ENCODE assay signal across 22 cellular contexts in genomic region chr6:26306248-26306647, GRCh38. TPM values are rescaled to one million over a fixed set of nuclear protein-coding genes. Genes with fewer than 3 reads are reported as not detected.
DNase-seq lines count a peak whose midpoint lies in the region; ATAC-seq, FAIRE-seq and TF ChIP-seq lines count a peak whose summit lies in the region.
"Had no signal": no experiment of that assay in that cellular context is flagged by ENCODE, and none has a peak within 500 bp of the region (broad histone marks: within the 10 kb centered on the region; RNA-seq: fewer than 3 reads in every experiment).

No MANE protein-coding gene starts in this region.

- ATAC-seq in naive thymus-derived CD8-positive, alpha-beta T cell: no peak
- ATAC-seq: CD8-positive, alpha-beta T cell; PC-3; SK-N-SH treated with all-trans-retinoic acid at 6 μM for 48 hours had no signal

- H3K27ac Mint-ChIP-seq in naive thymus-derived CD8-positive, alpha-beta T cell: no peak overlapping the region

- peak; percentile 20 for FAIRE-seq in GM12891 (lab: Jason Lieb, UNC)
- FAIRE-seq: H1 had no signal

- peaks cover 23 to 49% (median 43%) of the 10 kb centered on the region in 4 donors for H3K4me1 Mint-ChIP-seq in naive thymus-derived CD8-positive, alpha-beta T cell

- no peaks in the 10 kb centered on the region for H3K36me3 Mint-ChIP-seq in naive thymus-derived CD8-positive, alpha-beta T cell

- TF ChIP-seq POLR2A in GM12891 (IDR thresholded peaks at IDR 0.05; ENCODE audit: low read depth, low read length): no peak

- DNase-seq in GM12891 (ENCODE audit: insufficient read length, low spot score): no peak
- DNase-seq in amniotic epithelial cell (ENCODE audit: low read depth): peak; percentile 32
- peak; percentile 30 for DNase-seq in fibroblast of mammary gland (ENCODE audit: low read depth)
- peak; percentile 77 for DNase-seq in renal cortical epithelial cell (ENCODE audit: low read depth)
- no peak for DNase-seq in NCI-H1436 (lab: John Stamatoyannopoulos, UW)
- no peak for DNase-seq in naive thymus-derived CD8-positive, alpha-beta T cell
- DNase-seq in epidermal melanocyte (ENCODE audit: insufficient read length, low spot score): no peak
- DNase-seq: CD8-positive, alpha-beta T cell; DMS 273 treated with DMSO at 0.1 percent for 48 hours; DMS79; HCEC 1CT; Karpas-422; NCI-H1092 treated with DMSO at 0.1 percent for 48 hours; NCI-H1436 treated with DMSO at 0.1 percent for 48 hours; NCI-H2029; NCI-H446; NCI-H524 treated with DMSO at 0.1 percent for 48 hours; NCI-H774; PC-3 had no signal

- POLR2A ChIA-PET in naive thymus-derived CD8-positive, alpha-beta T cell (lab: Charles Lee): interaction anchor here (1.3 kb wide), 1 partner anchor 34 kb away, joined by 3 read pairs; no protein-coding TSS in a partner anchor

- H3K4me3 Mint-ChIP-seq in naive thymus-derived CD8-positive, alpha-beta T cell: no peak overlapping the region

- TF ChIP-seq CTCF in fibroblast of mammary gland (conservative IDR thresholded peaks at IDR 0.05; ENCODE audit: control insufficient read depth, insufficient read depth, low read depth, low read length): no peak

- no peaks in the 10 kb centered on the region for H3K27me3 Mint-ChIP-seq in naive thymus-derived CD8-positive, alpha-beta T cell
- H3K27me3 Mint-ChIP-seq: B cell had no signal

- H3K9me3 Mint-ChIP-seq in naive thymus-derived CD8-positive, alpha-beta T cell: peaks cover 0 to 3% (median 0%) of the 10 kb centered on the region in 9 donors

- H3K4me3 ChIP-seq in fibroblast of mammary gland (ENCODE audit: control insufficient read depth, low read depth, low read length): no peak overlapping the region

TF ChIP-seq in GM12891, 5 proteins besides CTCF, POLR2A, EP300 and RAD21:
- TF ChIP-seq POLR2AphosphoS5 (IDR thresholded peaks at IDR 0.05; ENCODE audit: low read depth, low read length) (no peak), SPI1 (IDR thresholded peaks at IDR 0.05; ENCODE audit: low read depth, low read length) (no peak), TAF1 (IDR thresholded peaks at IDR 0.05; ENCODE audit: low read depth, low read length) (no peak), PAX5 (IDR thresholded peaks at IDR 0.05; ENCODE audit: insufficient read depth, low read length, severe bottlenecking) (no peak), POU2F2 (IDR thresholded peaks at IDR 0.05; ENCODE audit: low read depth, low read length) (no peak)

RNA-seq across cellular contexts. Expression of gene BTN3A2, which starts 58.8 kb away (rescaled TPM):
- 22.4 TPM for polyA plus RNA-seq in GM12891 (2012; ENCODE audit: low read depth, missing spikeins)
- total RNA-seq in renal cortical epithelial cell: 22.7 and 24.3 TPM in 2 replicates
- 100 to 1,000 TPM; 148 to 158 TPM for total RNA-seq in naive thymus-derived CD8-positive, alpha-beta T cell
- 100 to 1,000 TPM; 119 to 160 (median 151) TPM for polyA plus RNA-seq in naive thymus-derived CD8-positive, alpha-beta T cell

Comparison
In these comparisons a context has a peak if more than half of its experiments do, and no peak if none do; other contexts are left out.
1. DNase-seq: peak in amniotic epithelial cell (single experiment), fibroblast of mammary gland (single experiment) and renal cortical epithelial cell (single experiment); none in GM12891 (single experiment), NCI-H1436 (single experiment), naive thymus-derived CD8-positive, alpha-beta T cell (0 of 10) and epidermal melanocyte (single experiment).